12 cellular contexts compared by ENCODE assay signal in genomic region chr3:138347084-138347483, GRCh38. TPM values are rescaled to one million over a fixed set of nuclear protein-coding genes. Genes with fewer than 3 reads are reported as not detected.
DNase-seq lines count a peak whose midpoint lies in the region; FAIRE-seq and TF ChIP-seq lines count a peak whose summit lies in the region.
"Had no signal": no experiment of that assay in that cellular context is flagged by ENCODE, and none has a peak within 500 bp of the region (broad histone marks: within the 10 kb centered on the region; RNA-seq: fewer than 3 reads in every experiment).

No MANE protein-coding gene starts in this region.

- no peak overlapping the region for H3K14ac ChIP-seq in trophoblast cell (ENCODE audit: low read length)

- TF ChIP-seq CTCF in D721Med (IDR thresholded peaks at IDR 0.05; ENCODE audit: insufficient read depth, missing control alignments): no peak
- TF ChIP-seq CTCF in epithelial cell of proximal tubule (conservative IDR thresholded peaks at IDR 0.05; ENCODE audit: low read depth, low read length): no peak
- no peak for TF ChIP-seq CTCF in prostate gland (IDR thresholded peaks at IDR 0.05)

- H3K9me3 ChIP-seq in SJCRH30 (replicated peaks) (no peaks in the 10 kb centered on the region), trophoblast cell (ENCODE audit: insufficient read depth, low read depth, low read length) (no peaks in the 10 kb centered on the region), prostate gland (no peaks in the 10 kb centered on the region)

- H3K23ac ChIP-seq in trophoblast cell (ENCODE audit: low read length): no peak overlapping the region

- no peak overlapping the region for H2BK12ac ChIP-seq in trophoblast cell (ENCODE audit: low read length)

- no peak overlapping the region for H2BK120ac ChIP-seq in trophoblast cell (ENCODE audit: insufficient read depth, low read length, poor library complexity)

- WGBS in trophoblast cell (ENCODE audit: extremely low coverage, insufficient coverage, insufficient read length): no CpG with 5 or more reads among the region's 4 CpGs
- WGBS in prostate gland: 66% methylated on average over 4 of the region's 4 CpGs

- no peak overlapping the region for H2AK5ac ChIP-seq in trophoblast cell (ENCODE audit: low read length)

- H3K9ac ChIP-seq in trophoblast cell (ENCODE audit: low read length): no peak overlapping the region

- H3K18ac ChIP-seq in trophoblast cell (ENCODE audit: low read length): no peak overlapping the region

- H4K91ac ChIP-seq in trophoblast cell (ENCODE audit: low read depth, low read length): no peak overlapping the region

- DNase-seq in D721Med (ENCODE audit: insufficient read length, low spot score): no peak
- DNase-seq in SJCRH30: no peak
- no peak for DNase-seq in epithelial cell of proximal tubule (ENCODE audit: low read depth)
- no peak for DNase-seq in trophoblast cell
- no peak for DNase-seq in prostate gland (ENCODE audit: low spot score)
- no peak for DNase-seq in NCI-H187 (lab: John Stamatoyannopoulos, UW)
- no peak for DNase-seq in GM19240 (ENCODE audit: insufficient read length, low spot score)
- no peak for DNase-seq in stimulated activated CD4-positive, alpha-beta T cell treated with anti-CD3 and anti-CD28 coated beads, Interleukin-4, amount 100 ng/mL, for 1 hour
- DNase-seq: hippocampal formation, NCI-H1436 treated with DMSO at 0.1 percent for 48 hours had no signal

- H3K27me3 ChIP-seq in SJCRH30 (no peaks in the 10 kb centered on the region), trophoblast cell (ENCODE audit: insufficient read depth, low read length) (no peaks in the 10 kb centered on the region), prostate gland (replicated peaks; ENCODE audit: insufficient read depth) (no peaks in the 10 kb centered on the region)

- no peak for TF ChIP-seq POLR2A in prostate gland (IDR thresholded peaks at IDR 0.05)

- H3K4me3 ChIP-seq in SJCRH30 (peak overlapping the region; percentile 89), epithelial cell of proximal tubule (ENCODE audit: low read depth, low read length) (peak overlapping the region; percentile 82), trophoblast cell (ENCODE audit: low read depth, low read length) (no peak overlapping the region), prostate gland (no peak overlapping the region)

- H4K8ac ChIP-seq in trophoblast cell (ENCODE audit: low read depth, low read length): no peak overlapping the region

- no peak overlapping the region for H3K4ac ChIP-seq in trophoblast cell (ENCODE audit: low read depth, low read length)

- intact Hi-C loops in prostate gland (cut with DNase I): loop anchor here (5.0 to 10.0 kb wide), 3 partner anchors 35 to 248 kb away; partner anchors contain the start of gene CEP70

- H3K4me2 ChIP-seq in trophoblast cell (ENCODE audit: low read length): peak overlapping the region; percentile 32

- peak; percentile 72 for FAIRE-seq in D721Med (lab: Jason Lieb, UNC)
- FAIRE-seq: colon, G401.6 had no signal

- H3K4me1 ChIP-seq in SJCRH30 (peaks cover 23% of the 10 kb centered on the region), trophoblast cell (ENCODE audit: control insufficient read depth in 1 of 2, insufficient read depth in 2 of 2, low read length in 2 of 2) (peaks cover 7 to 12% of the 10 kb centered on the region in 2 experiments), prostate gland (replicated peaks) (no peaks in the 10 kb centered on the region)

- no peak overlapping the region for H4K12ac ChIP-seq in trophoblast cell (ENCODE audit: low read depth, low read length)

- H3K79me1 ChIP-seq in trophoblast cell (ENCODE audit: low read length): peaks cover 14% of the 10 kb centered on the region

- no peak overlapping the region for H3K27ac ChIP-seq in SJCRH30
- H3K27ac ChIP-seq in trophoblast cell (ENCODE audit: low read depth, low read length): no peak overlapping the region
- no peak overlapping the region for H3K27ac ChIP-seq in prostate gland

- no peak overlapping the region for H2BK5ac ChIP-seq in trophoblast cell (ENCODE audit: low read depth, low read length, poor library complexity)

- H3K79me2 ChIP-seq in trophoblast cell (ENCODE audit: control insufficient read depth, insufficient read depth, low read length, poor library complexity): peaks cover 4% of the 10 kb centered on the region

- H2AFZ ChIP-seq in trophoblast cell (ENCODE audit: insufficient read depth, low read length, poor library complexity): no peak overlapping the region

- H3K36me3 ChIP-seq in SJCRH30 (no peaks in the 10 kb centered on the region), trophoblast cell (ENCODE audit: control insufficient read depth in 1 of 2, insufficient read depth in 2 of 2, low read length in 2 of 2) (no peaks in the 10 kb centered on the region), prostate gland (no peaks in the 10 kb centered on the region)

RNA-seq across cellular contexts. Expression of gene MRAS, which starts 1.3 kb away (rescaled TPM):
- total RNA-seq in SJCRH30 (2014; rRNA removed; shearing (Covaris generic)): 57.8 and 63.6 TPM in 2 replicates
- 12.7 and 17.2 TPM in 2 replicates for total RNA-seq in epithelial cell of proximal tubule
- polyA plus RNA-seq in trophoblast cell (2013): 22.2 and 22.6 TPM in 2 replicates
- total RNA-seq in prostate gland: 10 to 100 TPM in 1 of 2 donors, 1 to 10 TPM in 1; 8.7 to 25.3 TPM

RNA-seq across cellular contexts. Expression of gene NME9, which starts 17.4 kb away (rescaled TPM):
- 0.08 TPM in 1 of 2 replicates, not detected in the other for total RNA-seq in SJCRH30 (2014; rRNA removed; shearing (Covaris generic))
- 0.43 TPM in 1 of 2 replicates, not detected in the other for total RNA-seq in epithelial cell of proximal tubule
- polyA plus RNA-seq in trophoblast cell (2013): 0.15 and 0.25 TPM in 2 replicates
- 1 to 10 TPM in 1 of 2 donors, not detected in 1; 3.2 TPM for total RNA-seq in prostate gland

Comparison
In these comparisons a context has a peak if more than half of its experiments do, and no peak if none do; other contexts are left out.
1. H3K4me3 ChIP-seq: peak in SJCRH30 (single experiment) and epithelial cell of proximal tubule (single experiment); none in trophoblast cell (single experiment) and prostate gland (0 of 2).